In the genomic region with DNA sequence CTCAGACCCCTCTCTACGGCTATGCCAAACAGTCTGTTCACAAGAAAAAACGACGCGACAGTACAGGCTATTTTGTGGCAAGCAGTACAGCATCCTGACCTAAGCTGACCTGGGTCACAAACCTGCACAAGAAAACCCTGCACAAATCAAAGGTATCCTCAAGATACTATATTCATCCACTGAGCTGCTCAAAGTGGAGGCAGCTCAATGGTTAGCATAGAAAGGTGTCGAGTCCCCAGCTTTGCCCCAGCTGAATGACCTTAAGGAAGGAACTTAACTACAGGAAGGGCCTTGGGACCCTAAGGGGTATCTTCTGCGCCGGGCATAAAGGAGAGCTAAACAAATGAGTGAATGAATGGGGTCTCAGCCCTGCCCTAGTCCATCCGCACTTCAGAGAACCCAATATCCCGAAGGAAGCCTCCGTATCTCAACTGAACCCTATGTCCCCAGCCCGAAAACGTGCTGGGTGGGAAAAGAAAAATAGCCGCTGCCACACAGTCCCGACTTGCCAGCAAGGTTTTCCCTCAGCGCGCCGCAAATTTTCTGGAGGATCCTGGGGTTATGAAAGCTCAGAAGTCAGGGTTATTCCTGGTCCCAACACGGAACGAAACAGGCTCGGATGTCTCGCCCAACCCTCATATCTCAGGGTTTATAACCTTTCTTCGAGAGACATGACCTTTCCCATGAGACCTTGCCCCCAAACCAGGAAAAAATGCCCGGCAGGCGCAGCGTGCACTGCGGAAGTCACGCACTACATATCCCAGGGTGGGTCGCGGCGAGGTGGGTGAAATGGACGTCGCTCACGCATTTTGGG, we compare ENCODE assay signal across 8 cellular contexts. TPM values are rescaled to one million over a fixed set of nuclear protein-coding genes. Genes with fewer than 3 reads are reported as not detected.
A peak's percentile ranks its signal among the peaks of the same experiment; 100 is the strongest.
DNase-seq lines count a peak whose midpoint lies in the region; FAIRE-seq and TF ChIP-seq lines count a peak whose summit lies in the region.

A gene with protein sequence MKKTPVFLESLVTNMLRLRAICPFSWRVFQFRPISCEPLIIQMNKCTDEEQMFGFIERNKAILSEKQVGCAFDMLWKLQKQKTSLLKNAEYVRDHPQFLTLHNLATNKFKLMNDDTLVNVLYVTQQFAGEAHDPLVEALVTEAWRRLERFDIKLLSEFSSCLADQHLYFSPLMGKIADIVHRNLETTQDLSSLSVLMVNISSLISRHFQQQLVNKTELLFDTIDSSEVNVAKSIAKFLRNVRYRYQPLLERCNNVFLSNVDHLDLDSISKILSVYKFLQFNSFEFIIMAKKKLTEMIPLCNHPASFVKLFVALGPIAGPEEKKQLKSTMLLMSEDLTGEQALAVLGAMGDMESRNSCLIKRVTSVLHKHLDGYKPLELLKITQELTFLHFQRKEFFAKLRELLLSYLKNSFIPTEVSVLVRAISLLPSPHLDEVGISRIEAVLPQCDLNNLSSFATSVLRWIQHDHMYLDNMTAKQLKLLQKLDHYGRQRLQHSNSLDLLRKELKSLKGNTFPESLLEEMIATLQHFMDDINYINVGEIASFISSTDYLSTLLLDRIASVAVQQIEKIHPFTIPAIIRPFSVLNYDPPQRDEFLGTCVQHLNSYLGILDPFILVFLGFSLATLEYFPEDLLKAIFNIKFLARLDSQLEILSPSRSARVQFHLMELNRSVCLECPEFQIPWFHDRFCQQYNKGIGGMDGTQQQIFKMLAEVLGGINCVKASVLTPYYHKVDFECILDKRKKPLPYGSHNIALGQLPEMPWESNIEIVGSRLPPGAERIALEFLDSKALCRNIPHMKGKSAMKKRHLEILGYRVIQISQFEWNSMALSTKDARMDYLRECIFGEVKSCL (minus strand): TSS at position 706 of the 814 bp plus-strand sequence. CDS start 1,836 bp downstream, outside the sequence.

- peak within 1 kb of the TSS; percentile 78 for H3K4me2 ChIP-seq in Loucy (ENCODE audit: low read depth, low read length, poor library complexity, severe bottlenecking)

- H3K9me3 ChIP-seq in Loucy (ENCODE audit: insufficient read depth, low read depth, low read length) (no peaks in the 10 kb centered on the region), stomach smooth muscle (ENCODE audit: control insufficient read depth in 2 of 2, low read length in 2 of 2) (no peaks in the 10 kb centered on the region)

- peaks cover 30% of the 10 kb centered on the region for H3K4me1 Mint-ChIP-seq in neural crest cell

- H2AFZ ChIP-seq in Loucy (ENCODE audit: low read length), result peak within 1 kb of the TSS; percentile 83

- H3K9ac ChIP-seq in Loucy (ENCODE audit: low read depth, low read length, poor library complexity, severe bottlenecking) (peak within 1 kb of the TSS; percentile 71), stomach smooth muscle (ENCODE audit: low read length in 2 of 2) (peak within 1 kb of the TSS; percentile 75 to 84)

- H4K20me1 ChIP-seq in Loucy (ENCODE audit: insufficient read depth, low read length, poor library complexity, severe bottlenecking), result peaks cover 20% of the 10 kb centered on the region

- peaks cover 43% of the 10 kb centered on the region for H3K79me2 ChIP-seq in Loucy (ENCODE audit: insufficient read depth, low read length)

- H3K27me3 ChIP-seq in Loucy (ENCODE audit: insufficient read depth, low read length, poor library complexity, severe bottlenecking) (no peaks in the 10 kb centered on the region), stomach smooth muscle (ENCODE audit: control insufficient read depth in 1 of 2, insufficient read depth in 2 of 2, low read length in 2 of 2) (no peaks in the 10 kb centered on the region)

- DNase-seq in EL (peak; percentile 90), H54 (ENCODE audit: insufficient read length, low spot score) (peak; percentile 89), SHP77 treated with DMSO at 0.1 percent for 48 hours (lab: John Stamatoyannopoulos, UW) (peak; percentile 74), fibroblast of villous mesenchyme (ENCODE audit: low read depth) (peak; percentile 90), neural crest cell (ENCODE audit: low read depth, low spot score) (peak; percentile 77)
- peak; percentile 95 for DNase-seq in activated effector memory CD4-positive, alpha-beta T cell treated with anti-CD3 and anti-CD28 coated beads, Interleukin-2, amount 50 U/mL, for 16 hours

- H3K4me3 Mint-ChIP-seq in neural crest cell, result peak within 1 kb of the TSS; percentile 98

- H3K36me3 ChIP-seq in Loucy (ENCODE audit: insufficient read depth, low read length), result no peaks in the 10 kb centered on the region
- no peaks in the 10 kb centered on the region for H3K36me3 ChIP-seq in stomach smooth muscle (ENCODE audit: control insufficient read depth in 2 of 2, insufficient read depth in 2 of 2, low read length in 2 of 2)

- H3K36me3 Mint-ChIP-seq in neural crest cell (ENCODE audit: low read depth), result no peaks in the 10 kb centered on the region

- TF ChIP-seq POLR2A in H54 (IDR thresholded peaks at IDR 0.05; ENCODE audit: low read depth, low read length), result peak; percentile 44

- H3K27ac Mint-ChIP-seq in neural crest cell (ENCODE audit: unreplicated experiment), result peak within 1 kb of the TSS; percentile 96

- H3K4me3 ChIP-seq in Loucy (ENCODE audit: low read length, poor library complexity, severe bottlenecking) (peak within 1 kb of the TSS; percentile 88), fibroblast of villous mesenchyme (ENCODE audit: low read depth, low read length) (peak within 1 kb of the TSS; percentile 77), stomach smooth muscle (ENCODE audit: low read length in 2 of 2) (peak within 1 kb of the TSS; percentile 94)

- no peaks in the 10 kb centered on the region for H3F3A ChIP-seq in Loucy (ENCODE audit: low read depth)

- peak within 1 kb of the TSS; percentile 31 for H3K27ac ChIP-seq in stomach smooth muscle (ENCODE audit: low read length)

- H3K9me2 ChIP-seq in Loucy (replicated peaks; ENCODE audit: low read depth, low read length), result no peaks in the 10 kb centered on the region

- TF ChIP-seq CTCF in Loucy (conservative IDR thresholded peaks at IDR 0.05; ENCODE audit: low read length) (no peak), fibroblast of villous mesenchyme (IDR thresholded peaks at IDR 0.05; ENCODE audit: insufficient read depth, low read depth, low read length) (no peak), neural crest cell (conservative IDR thresholded peaks at IDR 0.05) (no peak)

- H3K9me3 Mint-ChIP-seq in neural crest cell, result no peaks in the 10 kb centered on the region

- peaks cover 16% of the 10 kb centered on the region for H3K27me3 Mint-ChIP-seq in neural crest cell (ENCODE audit: low read depth)

- H3K4me1 ChIP-seq in Loucy (ENCODE audit: insufficient read depth, low read length, poor library complexity, severe bottlenecking), result peaks cover 25% of the 10 kb centered on the region
- H3K4me1 ChIP-seq in stomach smooth muscle (ENCODE audit: control insufficient read depth, insufficient read depth, low read length), result peaks cover 6% of the 10 kb centered on the region

- FAIRE-seq in H54 (lab: Jason Lieb, UNC), result peak; percentile 96

RNA-seq across cellular contexts. Expression of the gene that starts here (rescaled TPM):
- total RNA-seq in fibroblast of villous mesenchyme (13.5 and 25.9 TPM in 2 replicates), neural crest cell (32.9 and 36.4 TPM in 2 replicates)

Comparison
In these comparisons a context has a peak if more than half of its experiments do, and no peak if none do; other contexts are left out.
1. Peak in every context shown above with its lines: DNase-seq, H3K4me3 ChIP-seq and H3K27ac ChIP-seq.